Comparison of ENCODE assay signal across 1 cellular context in genomic region chr1:33654267-33654832, GRCh38.
TF ChIP-seq lines count a peak whose summit lies in the region.

No MANE protein-coding gene starts in this region.

TF ChIP-seq in WTC11, 78 proteins besides CTCF, POLR2A, EP300 and RAD21 (continued from another document):
- no peak for TF ChIP-seq E2F1 (CRISPR knock-in tag; IDR thresholded peaks at IDR 0.05)
